ENCODE assay signal across 13 cellular contexts in genomic region chr5:6717687-6718086, GRCh38. TPM values are rescaled to one million over a fixed set of nuclear protein-coding genes. Genes with fewer than 3 reads are reported as not detected.
A peak's percentile ranks its signal among the peaks of the same experiment; 100 is the strongest.
DNase-seq lines count a peak whose midpoint lies in the region; ATAC-seq, FAIRE-seq and TF ChIP-seq lines count a peak whose summit lies in the region.
"Had no signal": no experiment of that assay in that cellular context is flagged by ENCODE, and none has a peak within 500 bp of the region (broad histone marks: within the 10 kb centered on the region; RNA-seq: fewer than 3 reads in every experiment).

No MANE protein-coding gene starts in this region.

- TF ChIP-seq EP300 in A549 (IDR thresholded peaks at IDR 0.05) = no peak

- H3K27ac Mint-ChIP-seq in CD8-positive, alpha-beta T cell = peak overlapping the region; percentile 13
- peak overlapping the region; percentile 11; the same call in 1 of the 2 replicates for H3K27ac Mint-ChIP-seq in WTC11
- H3K27ac Mint-ChIP-seq in nephron = no peak overlapping the region

- POLR2A ChIA-PET in A549 (lab: Yijun Ruan, JAX) (no interaction called here), WTC11 (lab: Charles Lee) (no interaction called here)
- POLR2A ChIA-PET in CD8-positive, alpha-beta T cell (lab: Charles Lee) = interaction anchor here (0.9 to 2.0 kb wide), 3 partner anchors 8 to 1296 kb away, joined by 3 to 11 read pairs (median 3); partner anchors contain the start of genes ICE1, NSUN2 and SRD5A1

- H3K27ac ChIP-seq in A549 = no peak overlapping the region
- no peak overlapping the region for H3K27ac ChIP-seq in CD8-positive, alpha-beta T cell (ENCODE audit: low read depth, low read length)
- H3K27ac ChIP-seq: GM23248, parathyroid adenoma had no signal

- ATAC-seq in A549 (no peak), WTC11 (no peak)
- ATAC-seq in CD8-positive, alpha-beta T cell = no peak

- no peak overlapping the region for H3K4me3 Mint-ChIP-seq in CD8-positive, alpha-beta T cell
- no peak overlapping the region for H3K4me3 Mint-ChIP-seq in WTC11
- H3K4me3 Mint-ChIP-seq in nephron = peak overlapping the region; percentile 29 to 55 (median 32)

- TF ChIP-seq RAD21 in A549 (conservative IDR thresholded peaks at IDR 0.05 in 1 of 2, IDR thresholded peaks at IDR 0.05 in 1 of 2) = no peak

- H3K4me1 ChIP-seq in A549 = peaks cover 40% of the 10 kb centered on the region
- peaks cover 66% of the 10 kb centered on the region for H3K4me1 ChIP-seq in CD8-positive, alpha-beta T cell (ENCODE audit: insufficient read depth, low read length)

- H3K9me3 Mint-ChIP-seq in CD8-positive, alpha-beta T cell = no peaks in the 10 kb centered on the region
- H3K9me3 Mint-ChIP-seq in WTC11 = no peaks in the 10 kb centered on the region
- H3K9me3 Mint-ChIP-seq in nephron = no peaks in the 10 kb centered on the region

- CTCF ChIA-PET in A549 (lab: Yijun Ruan, JAX) = interaction anchor here (1.0 to 1.4 kb wide), 2 partner anchors 10 to 28 kb away, joined by 3 read pairs; no protein-coding TSS in a partner anchor
- CTCF ChIA-PET in CD8-positive, alpha-beta T cell (lab: Charles Lee) = interaction anchor here (3.9 kb wide), 1 partner anchor 12 kb away, joined by 14 read pairs; no protein-coding TSS in a partner anchor
- CTCF ChIA-PET in WTC11 (lab: Charles Lee) = interaction anchor here (1.7 kb wide), 1 partner anchor 28 kb away, joined by 4 read pairs; no protein-coding TSS in a partner anchor

- no peaks in the 10 kb centered on the region for H3K27me3 Mint-ChIP-seq in CD8-positive, alpha-beta T cell (ENCODE audit: low read depth)
- H3K27me3 Mint-ChIP-seq in WTC11 (ENCODE audit: low read depth) = no peaks in the 10 kb centered on the region
- no peaks in the 10 kb centered on the region for H3K27me3 Mint-ChIP-seq in nephron (ENCODE audit: low read depth)

- no peaks in the 10 kb centered on the region for H3K27me3 ChIP-seq in CD8-positive, alpha-beta T cell (ENCODE audit: insufficient read depth, low read length)

- no peaks in the 10 kb centered on the region for H3K36me3 ChIP-seq in CD8-positive, alpha-beta T cell (ENCODE audit: insufficient read depth, low read length)

- no peak for TF ChIP-seq POLR2A in A549 (IDR thresholded peaks at IDR 0.05; ENCODE audit: low read length)

- TF ChIP-seq CTCF in A549 (IDR thresholded peaks at IDR 0.05) = no peak
- TF ChIP-seq CTCF in CD8-positive, alpha-beta T cell (IDR thresholded peaks at IDR 0.05) = no peak
- TF ChIP-seq CTCF in WTC11 (IDR thresholded peaks at IDR 0.05) = no peak
- no peak for TF ChIP-seq CTCF in nephron (IDR thresholded peaks at IDR 0.05; ENCODE audit: unreplicated experiment in 3 of 3)

- peaks cover 26% of the 10 kb centered on the region for H3K36me3 Mint-ChIP-seq in CD8-positive, alpha-beta T cell
- H3K36me3 Mint-ChIP-seq in WTC11 = peaks cover 5% of the 10 kb centered on the region; the same call in 1 of the 2 replicates
- peaks cover 3% of the 10 kb centered on the region for H3K36me3 Mint-ChIP-seq in nephron (ENCODE audit: low read depth)

- WGBS in A549 (ENCODE audit: missing lambda C conversion rate) = 84% methylated on average over 4 of the region's 4 CpGs

- peaks cover 77% of the 10 kb centered on the region for H3K4me1 Mint-ChIP-seq in CD8-positive, alpha-beta T cell (ENCODE audit: low read depth)
- H3K4me1 Mint-ChIP-seq in WTC11 = peaks cover 71% of the 10 kb centered on the region
- peaks cover 76% of the 10 kb centered on the region for H3K4me1 Mint-ChIP-seq in nephron

- FAIRE-seq in A549 (lab: Jason Lieb, UNC) = no peak

- H3K9me3 ChIP-seq in A549 = no peaks in the 10 kb centered on the region
- H3K9me3 ChIP-seq in CD8-positive, alpha-beta T cell (ENCODE audit: low read length) = no peaks in the 10 kb centered on the region

- no peak for DNase-seq in A549 (ENCODE audit: low read depth in 1 of 2, low spot score in 1 of 2)
- peak in 1 of 7 experiments; percentile 37 for DNase-seq in CD8-positive, alpha-beta T cell
- no peak for DNase-seq in WTC11 (ENCODE audit: low spot score)
- no peak for DNase-seq in midbrain (lab: John Stamatoyannopoulos, UW)
- DNase-seq in stimulated activated CD4-positive, alpha-beta T cell treated with anti-CD3 and anti-CD28 coated beads, Interleukin-4, amount 100 ng/mL, for 4 hours = no peak
- DNase-seq in iPS-NIHi11 (ENCODE audit: low spot score) = no peak
- DNase-seq: activated CD8-positive, alpha-beta memory T cell treated with anti-CD3 and anti-CD28 coated beads, Interleukin-2, amount 50 U/mL, for 4 hours; anterior cingulate cortex; GM23248; NCI-H1694 treated with DMSO at 0.1 percent for 48 hours; NCI-H748 treated with DMSO at 0.1 percent for 48 hours had no signal

- H3K4me3 ChIP-seq in A549 = no peak overlapping the region
- no peak overlapping the region for H3K4me3 ChIP-seq in CD8-positive, alpha-beta T cell (ENCODE audit: low read depth, low read length)

- intact Hi-C loops in CD8-positive, alpha-beta T cell (cut with DNase I, micrococcal nuclease) = loop anchor here in 1 of 2 experiments (10.0 kb wide), 1 partner anchor 1147 kb away; the partner anchor contains the start of genes FASTKD3 and MTRR

- H3K4me2 ChIP-seq in A549 = 0 out of 3 replicates have a peak overlapping the region, but pooled peaks have one; percentile 89

TF ChIP-seq in A549, 52 proteins besides CTCF, POLR2A, EP300 and RAD21 (continues in another document):
- TF ChIP-seq ZC3H11A (IDR thresholded peaks at IDR 0.05) (no peak), KDM5A (IDR thresholded peaks at IDR 0.05) (no peak), USF2 (IDR thresholded peaks at IDR 0.05) (no peak), FOSL2 (IDR thresholded peaks at IDR 0.05) (no peak), FOSL2 (CRISPR knock-in tag; IDR thresholded peaks at IDR 0.05) (no peak), CHD2 (IDR thresholded peaks at IDR 0.05; ENCODE audit: low read length, partially characterized antibody) (no peak), NFE2L2 (conservative IDR thresholded peaks at IDR 0.05; ENCODE audit: low read length) (no peak), CBX8 (IDR thresholded peaks at IDR 0.05) (no peak)
- TF ChIP-seq, protein P1, sequence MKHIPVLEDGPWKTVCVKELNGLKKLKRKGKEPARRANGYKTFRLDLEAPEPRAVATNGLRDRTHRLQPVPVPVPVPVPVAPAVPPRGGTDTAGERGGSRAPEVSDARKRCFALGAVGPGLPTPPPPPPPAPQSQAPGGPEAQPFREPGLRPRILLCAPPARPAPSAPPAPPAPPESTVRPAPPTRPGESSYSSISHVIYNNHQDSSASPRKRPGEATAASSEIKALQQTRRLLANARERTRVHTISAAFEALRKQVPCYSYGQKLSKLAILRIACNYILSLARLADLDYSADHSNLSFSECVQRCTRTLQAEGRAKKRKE (CRISPR knock-in tag; IDR thresholded peaks at IDR 0.05; ENCODE audit: low read depth) = no peak

TF ChIP-seq in WTC11, 78 proteins besides CTCF, POLR2A, EP300 and RAD21:
- TF ChIP-seq TEAD1 (CRISPR knock-in tag; IDR thresholded peaks at IDR 0.05) = no peak
- TF ChIP-seq ZNF425 (CRISPR knock-in tag; conservative IDR thresholded peaks at IDR 0.05) = no peak
- TF ChIP-seq ZMAT4 (CRISPR knock-in tag; IDR thresholded peaks at IDR 0.05) = no peak
- no peak for TF ChIP-seq ZNF416 (CRISPR knock-in tag; IDR thresholded peaks at IDR 0.05)
- TF ChIP-seq CREM (CRISPR knock-in tag; IDR thresholded peaks at IDR 0.05) = no peak
- TF ChIP-seq, protein P2, sequence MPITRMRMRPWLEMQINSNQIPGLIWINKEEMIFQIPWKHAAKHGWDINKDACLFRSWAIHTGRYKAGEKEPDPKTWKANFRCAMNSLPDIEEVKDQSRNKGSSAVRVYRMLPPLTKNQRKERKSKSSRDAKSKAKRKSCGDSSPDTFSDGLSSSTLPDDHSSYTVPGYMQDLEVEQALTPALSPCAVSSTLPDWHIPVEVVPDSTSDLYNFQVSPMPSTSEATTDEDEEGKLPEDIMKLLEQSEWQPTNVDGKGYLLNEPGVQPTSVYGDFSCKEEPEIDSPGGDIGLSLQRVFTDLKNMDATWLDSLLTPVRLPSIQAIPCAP (CRISPR knock-in tag; IDR thresholded peaks at IDR 0.05) = no peak
- no peak for TF ChIP-seq FOXJ3 (CRISPR knock-in tag; IDR thresholded peaks at IDR 0.05; ENCODE audit: borderline replicate concordance)
- no peak for TF ChIP-seq ESRRA (CRISPR knock-in tag; IDR thresholded peaks at IDR 0.05; ENCODE audit: borderline replicate concordance)
TF ChIP-seq in WTC11: peak in this region for 0.

RNA-seq across cellular contexts. Expression of gene TENT4A, which starts 4.5 kb away (rescaled TPM):
- polyA plus RNA-seq in A549 (2011; rRNA removed) = 7.2 and 11.8 TPM in 2 replicates
- 7.1 and 10.0 TPM in 2 replicates for polyA plus RNA-seq in A549 (2012; cell fraction: cytosol; rRNA removed)
- polyA plus RNA-seq in A549 (2012; cell fraction: nucleus; rRNA removed) = 56.3 and 66.3 TPM in 2 replicates
- polyA plus RNA-seq in A549 (2017; fragmentation: RNase III; extraction: RNeasy Plus Mini Kit Qiagen cat#74134 plus additional on column Dnase treatment) = 15.2 to 18.8 TPM (median 16.4 TPM) in 3 replicates
- polyA minus RNA-seq in A549 (2011; rRNA and poly(A)+ RNA removed) = 16.8 and 17.7 TPM in 2 replicates
- 10 to 100 TPM; 39.9 to 42.6 TPM for total RNA-seq in CD8-positive, alpha-beta T cell
- total RNA-seq in WTC11 (2021) = 28.7 to 29.4 TPM (median 29.2 TPM) in 3 replicates

Comparison
In these comparisons a context has a peak if more than half of its experiments do, and no peak if none do; other contexts are left out.
1. H3K27ac Mint-ChIP-seq: peak in CD8-positive, alpha-beta T cell (single experiment) and WTC11 (single experiment); none in nephron (0 of 3).
2. H3K4me3 Mint-ChIP-seq: peak in nephron (3 of 3); none in CD8-positive, alpha-beta T cell (single experiment) and WTC11 (single experiment).